ENCODE assay signal across 8 cellular contexts in the genomic region with DNA sequence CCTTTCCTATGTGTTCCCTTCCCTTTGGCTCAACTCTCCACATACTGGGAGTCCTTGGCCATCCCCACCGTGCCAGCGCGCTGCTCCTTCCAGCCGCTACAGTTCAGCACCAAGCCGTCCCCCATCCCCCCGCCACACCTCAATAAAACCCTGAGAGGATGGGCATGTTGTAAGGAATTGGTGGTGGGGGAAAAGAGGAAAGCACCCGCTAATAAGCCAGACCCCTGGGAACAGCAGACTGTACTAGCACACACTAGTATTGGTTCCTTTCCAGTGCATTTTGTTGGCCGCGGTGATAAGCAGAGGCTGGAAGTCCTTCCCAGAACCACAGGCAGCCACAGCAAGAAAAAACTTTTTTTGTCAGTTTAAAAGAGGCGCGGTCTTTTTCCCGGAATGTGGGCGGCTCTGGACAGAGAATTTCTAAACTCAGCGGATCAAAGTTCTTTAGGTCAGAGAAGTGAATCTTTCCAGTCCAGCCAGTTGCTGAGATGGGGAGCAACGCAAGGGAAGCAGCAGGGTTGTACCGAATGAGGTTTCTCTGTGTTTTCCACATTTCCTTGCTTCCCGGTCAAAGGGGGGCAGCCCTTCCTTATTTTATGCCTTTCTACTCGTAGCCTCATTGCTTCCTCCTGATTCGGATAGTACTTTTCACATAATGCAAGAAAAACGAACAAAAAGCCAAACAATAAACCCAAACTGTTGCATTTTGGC. TPM values are rescaled to one million over a fixed set of nuclear protein-coding genes. Genes with fewer than 3 reads are reported as not detected.
A peak's percentile ranks its signal among the peaks of the same experiment; 100 is the strongest.
DNase-seq lines count a peak whose midpoint lies in the region; ATAC-seq and TF ChIP-seq lines count a peak whose summit lies in the region.

No MANE protein-coding gene starts in this region.

- intact Hi-C loops in left cardiac atrium (cut with DNase I) = no loop called here
- intact Hi-C loops in left ventricle myocardium superior (cut with micrococcal nuclease) = no loop called here
- intact Hi-C loops in dorsolateral prefrontal cortex (cut with DNase I) = loop anchor here in 1 of 2 donors (10.0 kb wide), 2 partner anchors 128 to 1258 kb away; a partner anchor contains a TSS
- intact Hi-C loops in uterus (cut with DNase I; ENCODE audit: low total_unique reads) = no loop called here
- intact Hi-C loops in activated CD4-positive, alpha-beta T cell treated with anti-CD3 and anti-CD28 coated beads for 36 hours (cut with DNase I, micrococcal nuclease) = loop anchor here in 1 of 2 experiments (10.0 kb wide), 1 partner anchor 1208 kb away; no protein-coding TSS in a partner anchor

- no peak for ATAC-seq in left cardiac atrium
- no peak for ATAC-seq in left ventricle myocardium superior
- ATAC-seq in GM19463 (IDR thresholded peaks at IDR 0.05; ENCODE audit: unreplicated experiment) = no peak
- no peak for ATAC-seq in activated CD4-positive, alpha-beta T cell treated with anti-CD3 and anti-CD28 coated beads for 36 hours

- no peak overlapping the region for H3K4me3 Mint-ChIP-seq in activated CD4-positive, alpha-beta T cell treated with anti-CD3 and anti-CD28 coated beads for 36 hours

- H3K36me3 ChIP-seq in uterus = no peaks in the 10 kb centered on the region

- TF ChIP-seq POLR2A in uterus (IDR thresholded peaks at IDR 0.05) = no peak

- CTCF ChIA-PET in activated CD4-positive, alpha-beta T cell treated with anti-CD3 and anti-CD28 coated beads for 36 hours (lab: Charles Lee) = no interaction called here

- no peak overlapping the region for H3K27ac Mint-ChIP-seq in activated CD4-positive, alpha-beta T cell treated with anti-CD3 and anti-CD28 coated beads for 36 hours

- peaks cover 11% of the 10 kb centered on the region for H3K4me1 Mint-ChIP-seq in activated CD4-positive, alpha-beta T cell treated with anti-CD3 and anti-CD28 coated beads for 36 hours

- DNase-seq in left cardiac atrium (peak; percentile 32), left ventricle myocardium superior (no peak), dorsolateral prefrontal cortex (peak in 2 of 10 donors; percentile 36 to 41), midbrain (lab: John Stamatoyannopoulos, UW) (peak; percentile 19), uterus (peak in 1 of 2 donors; percentile 13), NCI-H128 (lab: John Stamatoyannopoulos, UW; ENCODE audit: unreplicated experiment) (no peak)
- no peak for DNase-seq in activated CD4-positive, alpha-beta T cell treated with anti-CD3 and anti-CD28 coated beads for 36 hours

- H3K27ac ChIP-seq in dorsolateral prefrontal cortex = peak overlapping the region in 20 of 59 donors; percentile 10 to 92 (median 78)
- peak overlapping the region in 1 of 2 donors; percentile 33 for H3K27ac ChIP-seq in uterus

- TF ChIP-seq CTCF in dorsolateral prefrontal cortex (IDR thresholded peaks at IDR 0.05 in 54 of 56, conservative IDR thresholded peaks at IDR 0.05 in 2 of 56; ENCODE audit: low read depth in 1 of 56, partially characterized antibody in 56 of 56) (peak in 38 of 56 donors; percentile 5 to 54 (median 26)), uterus (IDR thresholded peaks at IDR 0.05) (no peak)

- no peaks in the 10 kb centered on the region for H3K9me3 Mint-ChIP-seq in activated CD4-positive, alpha-beta T cell treated with anti-CD3 and anti-CD28 coated beads for 36 hours (ENCODE audit: low read depth)

- no peaks in the 10 kb centered on the region for H3K36me3 Mint-ChIP-seq in activated CD4-positive, alpha-beta T cell treated with anti-CD3 and anti-CD28 coated beads for 36 hours (ENCODE audit: low read depth)

- H3K27me3 ChIP-seq in dorsolateral prefrontal cortex = no peaks in the 10 kb centered on the region
- no peaks in the 10 kb centered on the region for H3K27me3 ChIP-seq in uterus

- POLR2A ChIA-PET in activated CD4-positive, alpha-beta T cell treated with anti-CD3 and anti-CD28 coated beads for 36 hours (lab: Charles Lee) = no interaction called here

- H3K9me3 ChIP-seq in uterus = no peaks in the 10 kb centered on the region

- H3K4me1 ChIP-seq in uterus = no peaks in the 10 kb centered on the region

- H3K27me3 Mint-ChIP-seq in activated CD4-positive, alpha-beta T cell treated with anti-CD3 and anti-CD28 coated beads for 36 hours = peaks cover 37% of the 10 kb centered on the region

- H3K4me3 ChIP-seq in dorsolateral prefrontal cortex = peak overlapping the region; percentile 59 to 90 (median 78)
- H3K4me3 ChIP-seq in uterus = peak overlapping the region; percentile 49 to 51

RNA-seq across cellular contexts. Expression of a gene that starts 2.1 kb away (rescaled TPM):
- total RNA-seq in left cardiac atrium (1 to 10 TPM; 1.9 to 3.1 TPM), left ventricle myocardium superior (0.62 TPM), dorsolateral prefrontal cortex (10 to 100 TPM in 75 of 120 experiments, 1 to 10 TPM in 45; 3.7 to 18.6 (median 11.0) TPM), uterus (10 to 100 TPM in 1 of 4 donors, 1 to 10 TPM in 1, under 1 TPM in 1, not detected in 1; 0.77 to 22.1 (median 2.8) TPM)
- not detected for total RNA-seq in activated CD4-positive, alpha-beta T cell treated with anti-CD3 and anti-CD28 coated beads for 36 hours

Comparison
In these comparisons a context has a peak if more than half of its experiments do, and no peak if none do; other contexts are left out.
1. DNase-seq: peak in left cardiac atrium (single experiment) and midbrain (single experiment); none in left ventricle myocardium superior (single experiment), NCI-H128 (single experiment) and activated CD4-positive, alpha-beta T cell treated with anti-CD3 and anti-CD28 coated beads for 36 hours (single experiment).
2. CTCF ChIP-seq: peak in dorsolateral prefrontal cortex (38 of 56); none in uterus (0 of 4).